In the genomic region with DNA sequence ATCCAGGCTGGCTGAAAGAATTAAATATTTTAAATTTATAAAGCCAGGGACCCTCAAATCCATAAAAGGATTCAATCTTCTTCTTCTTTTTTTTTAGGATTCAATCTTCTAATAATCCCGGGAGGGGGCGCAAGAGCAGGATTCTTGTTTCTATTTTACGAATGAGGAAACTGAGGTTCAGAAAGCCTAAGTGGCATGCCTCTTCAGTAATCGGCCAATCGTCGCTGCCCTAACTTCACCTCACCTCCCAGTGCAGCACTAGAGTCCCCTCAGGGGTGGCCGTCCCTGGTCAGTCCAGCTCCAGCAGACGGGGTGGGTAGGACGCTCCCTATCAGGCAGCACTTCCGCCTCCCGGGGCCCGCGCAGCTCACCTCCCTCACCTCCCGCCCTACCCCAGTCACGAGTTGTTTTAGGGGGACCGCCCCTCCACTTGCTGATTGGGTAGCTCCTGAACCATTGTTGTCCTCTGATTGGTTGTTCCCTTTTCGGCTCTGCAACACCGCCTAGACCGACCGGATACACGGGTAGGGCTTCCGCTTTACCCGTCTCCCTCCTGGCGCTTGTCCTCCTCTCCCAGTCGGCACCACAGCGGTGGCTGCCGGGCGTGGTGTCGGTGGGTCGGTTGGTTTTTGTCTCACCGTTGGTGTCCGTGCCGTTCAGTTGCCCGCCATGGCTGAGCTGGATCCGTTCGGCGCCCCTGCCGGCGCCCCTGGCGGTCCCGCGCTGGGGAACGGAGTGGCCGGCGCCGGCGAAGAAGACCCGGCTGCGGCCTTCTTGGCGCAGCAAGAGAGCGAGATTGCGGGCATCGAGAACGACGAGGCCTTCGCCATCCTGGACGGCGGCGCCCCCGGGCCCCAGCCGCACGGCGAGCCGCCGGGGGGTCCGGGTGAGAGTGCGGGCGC, we compare ENCODE assay signal across 8 cellular contexts. TPM values are rescaled to one million over a fixed set of nuclear protein-coding genes. Genes with fewer than 3 reads are reported as not detected.
A peak's percentile ranks its signal among the peaks of the same experiment; 100 is the strongest.
DNase-seq lines count a peak whose midpoint lies in the region; ATAC-seq, FAIRE-seq and TF ChIP-seq lines count a peak whose summit lies in the region.

A gene with protein sequence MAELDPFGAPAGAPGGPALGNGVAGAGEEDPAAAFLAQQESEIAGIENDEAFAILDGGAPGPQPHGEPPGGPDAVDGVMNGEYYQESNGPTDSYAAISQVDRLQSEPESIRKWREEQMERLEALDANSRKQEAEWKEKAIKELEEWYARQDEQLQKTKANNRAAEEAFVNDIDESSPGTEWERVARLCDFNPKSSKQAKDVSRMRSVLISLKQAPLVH (plus strand): TSS at position 534 of the 902 bp plus-strand sequence. CDS start 136 bp downstream, at position 670.

- H3K9me3 ChIP-seq in H9 (ENCODE audit: control insufficient read depth, low read depth, low read length) = no peaks in the 10 kb centered on the region

- peak; percentile 97 for FAIRE-seq in G401.6 (lab: Jason Lieb, UNC)

- peak within 1 kb of the TSS; percentile 53 for H3K27ac ChIP-seq in H9 (ENCODE audit: insufficient read length, low read depth, low read length)

- no peak within 1 kb of the TSS for H4K5ac ChIP-seq in H9 (ENCODE audit: insufficient read length, low read depth, low read length)

- H3K27ac Mint-ChIP-seq in H9 = peak within 1 kb of the TSS; percentile 86 to 96 (median 91); a peak in 6 of 7 replicates
- peak within 1 kb of the TSS; percentile 76 to 96 for H3K27ac Mint-ChIP-seq in natural killer cell treated with Interleukin-12 subunit alpha and Interleukin-12 subunit beta and Interleukin-15 and Interleukin-18, amount 100 ng/mL, for 72 hours

- DNase-seq in H9 = peak; percentile 99
- peak; percentile 100 for DNase-seq in M059J (ENCODE audit: low read depth)
- DNase-seq in SHP77 (lab: John Stamatoyannopoulos, UW) = peak; percentile 90 to 94
- peak; percentile 93 for DNase-seq in activated effector memory CD4-positive, alpha-beta T cell treated with Interleukin-2 at 50 U/mL for 16 hours
- DNase-seq in fibroblast of pulmonary artery (ENCODE audit: low read depth) = peak; percentile 99
- DNase-seq in natural killer cell treated with Interleukin-12 subunit alpha and Interleukin-12 subunit beta and Interleukin-15 and Interleukin-18, amount 100 ng/mL, for 72 hours (ENCODE audit: low spot score) = peak; percentile 97
- DNase-seq in stimulated activated naive CD8-positive, alpha-beta T cell treated with anti-CD3 and anti-CD28 coated beads, Interleukin-15, Interleukin-2, amounts not matched to agents 100 U/mL and 50 U/mL, for 24 hours = peak; percentile 94

- H4K91ac ChIP-seq in H9 (ENCODE audit: insufficient read length, low read depth, low read length) = no peak within 1 kb of the TSS

- no peak within 1 kb of the TSS for H2AK5ac ChIP-seq in H9 (ENCODE audit: insufficient read length, low read length)

- peak within 1 kb of the TSS; percentile 74 for H3K14ac ChIP-seq in H9 (ENCODE audit: insufficient read depth, low read length)

- H3K79me1 ChIP-seq in H9 (ENCODE audit: insufficient read depth, low read depth, low read length, poor library complexity, severe bottlenecking) = peaks cover 10% of the 10 kb centered on the region

- peak within 1 kb of the TSS; percentile 96 for H3K4me3 ChIP-seq in fibroblast of pulmonary artery (replicated peaks; ENCODE audit: low read depth, low read length)

- H2BK120ac ChIP-seq in H9 (ENCODE audit: low read depth, low read length, poor library complexity, severe bottlenecking) = no peak within 1 kb of the TSS

- H4K8ac ChIP-seq in H9 (replicated peaks; ENCODE audit: insufficient read length, low read depth, low read length) = no peak within 1 kb of the TSS

- H3K27me3 ChIP-seq in H9 (ENCODE audit: insufficient read depth, low read length) = no peaks in the 10 kb centered on the region

- peaks cover 6 to 12% (median 11%) of the 10 kb centered on the region in 3 experiments; a peak in 6 of 7 replicates for H3K36me3 Mint-ChIP-seq in H9 (ENCODE audit: insufficient read depth in 1 of 3, low read depth in 3 of 3)
- peaks cover 20% of the 10 kb centered on the region for H3K36me3 Mint-ChIP-seq in natural killer cell treated with Interleukin-12 subunit alpha and Interleukin-12 subunit beta and Interleukin-15 and Interleukin-18, amount 100 ng/mL, for 72 hours

- H3K4me3 Mint-ChIP-seq in H9 = peak within 1 kb of the TSS; percentile 94 to 96
- peak within 1 kb of the TSS; percentile 97 for H3K4me3 Mint-ChIP-seq in natural killer cell treated with Interleukin-12 subunit alpha and Interleukin-12 subunit beta and Interleukin-15 and Interleukin-18, amount 100 ng/mL, for 72 hours

- H3T11ph ChIP-seq in H9 (ENCODE audit: low read length) = no peak within 1 kb of the TSS

- H3K23ac ChIP-seq in H9 (ENCODE audit: insufficient read length, low read depth, low read length) = no peak within 1 kb of the TSS

- peak within 1 kb of the TSS; percentile 71 for H3K18ac ChIP-seq in H9 (ENCODE audit: insufficient read length, low read depth, low read length)

- no peaks in the 10 kb centered on the region for H3K9me3 Mint-ChIP-seq in H9
- H3K9me3 Mint-ChIP-seq in natural killer cell treated with Interleukin-12 subunit alpha and Interleukin-12 subunit beta and Interleukin-15 and Interleukin-18, amount 100 ng/mL, for 72 hours = no peaks in the 10 kb centered on the region

- peak; percentile 99 for ATAC-seq in natural killer cell treated with Interleukin-12 subunit alpha and Interleukin-12 subunit beta and Interleukin-15 and Interleukin-18, amount 100 ng/mL, for 72 hours
- ATAC-seq in stimulated activated naive CD8-positive, alpha-beta T cell treated with anti-CD3 and anti-CD28 coated beads, Interleukin-15, Interleukin-2, amounts not matched to agents 100 U/mL and 50 U/mL, for 24 hours = peak; percentile 100

- peak within 1 kb of the TSS; percentile 76 for H2AFZ ChIP-seq in H9 (ENCODE audit: low read length)

- H3K23me2 ChIP-seq in H9 (ENCODE audit: insufficient read length, low read depth, low read length, poor library complexity, severe bottlenecking) = peaks cover 10% of the 10 kb centered on the region

- peaks cover 37% of the 10 kb centered on the region for H3K79me2 ChIP-seq in H9 (ENCODE audit: insufficient read depth, low read length)

- H3K4me1 ChIP-seq in H9 (ENCODE audit: insufficient read depth, low read length) = peaks cover 6% of the 10 kb centered on the region; the same call in 1 of the 2 replicates

- no CpG with 5 or more reads among the region's 68 CpGs for WGBS in H9 (ENCODE audit: extremely low coverage, insufficient read length, low lambda C conversion rate)

- H2BK12ac ChIP-seq in H9 (ENCODE audit: insufficient read length, low read depth, low read length) = no peak within 1 kb of the TSS

- no peak within 1 kb of the TSS for H3K4ac ChIP-seq in H9 (ENCODE audit: low read depth, low read length)

- no peak within 1 kb of the TSS for H2BK15ac ChIP-seq in H9 (ENCODE audit: low read depth, low read length)

- H3K4me2 ChIP-seq in H9 (ENCODE audit: insufficient read depth, insufficient read length, low read length) = peak within 1 kb of the TSS; percentile 95

- peak within 1 kb of the TSS; percentile 91 for H3K9ac ChIP-seq in H9 (ENCODE audit: extremely low read depth, insufficient read length, low read length)

- H4K20me1 ChIP-seq in H9 (ENCODE audit: control insufficient read depth, insufficient read depth, insufficient read length) = no peaks in the 10 kb centered on the region

- H2BK5ac ChIP-seq in H9 (ENCODE audit: insufficient read length, low read length) = no peak within 1 kb of the TSS

- H3K27me3 Mint-ChIP-seq in H9 (ENCODE audit: low read depth) = peaks cover 10% of the 10 kb centered on the region
- no peaks in the 10 kb centered on the region for H3K27me3 Mint-ChIP-seq in natural killer cell treated with Interleukin-12 subunit alpha and Interleukin-12 subunit beta and Interleukin-15 and Interleukin-18, amount 100 ng/mL, for 72 hours

- H2BK20ac ChIP-seq in H9 (ENCODE audit: low read depth, low read length, poor library complexity, severe bottlenecking) = no peak within 1 kb of the TSS

- peaks cover 23 to 26% of the 10 kb centered on the region in 2 experiments for H3K4me1 Mint-ChIP-seq in H9
- peaks cover 62 to 70% of the 10 kb centered on the region in 2 donors for H3K4me1 Mint-ChIP-seq in natural killer cell treated with Interleukin-12 subunit alpha and Interleukin-12 subunit beta and Interleukin-15 and Interleukin-18, amount 100 ng/mL, for 72 hours (ENCODE audit: low read depth in 2 of 2)

- no peak within 1 kb of the TSS for H3K56ac ChIP-seq in H9 (ENCODE audit: insufficient read length, low read depth, low read length)

- TF ChIP-seq CTCF in H9 (conservative IDR thresholded peaks at IDR 0.05) (peak; percentile 65), fibroblast of pulmonary artery (IDR thresholded peaks at IDR 0.05; ENCODE audit: low read length, missing control alignments) (peak; percentile 49)

RNA-seq across cellular contexts. Expression of the gene that starts here (rescaled TPM):
- total RNA-seq in H9 (2021) = 195 and 212 TPM in 2 replicates
- total RNA-seq in M059J (2014; rRNA removed; shearing (Covaris generic)) = 432 and 496 TPM in 2 replicates
- 100 to 1,000 TPM; 133 to 178 TPM for total RNA-seq in natural killer cell treated with Interleukin-12 subunit alpha and Interleukin-12 subunit beta and Interleukin-15 and Interleukin-18, amount 100 ng/mL, for 72 hours

Comparison
In these comparisons a context has a peak if more than half of its experiments do, and no peak if none do; other contexts are left out.
1. Peak in every context shown above with its lines: DNase-seq, ATAC-seq, H3K4me3 ChIP-seq and H3K27ac ChIP-seq.